25 cellular contexts compared by ENCODE assay signal in genomic region chr9:24090566-24090965, GRCh38.
DNase-seq lines count a peak whose midpoint lies in the region; TF ChIP-seq lines count a peak whose summit lies in the region.
"Had no signal": no experiment of that assay in that cellular context is flagged by ENCODE, and none has a peak within 500 bp of the region (broad histone marks: within the 10 kb centered on the region; RNA-seq: fewer than 3 reads in every experiment).

No MANE protein-coding gene starts in this region.

- no peaks in the 10 kb centered on the region for H3K36me3 Mint-ChIP-seq in endodermal cell (ENCODE audit: low read depth)
- H3K36me3 Mint-ChIP-seq: mesothelial cell of epicardium, naive B cell had no signal

- H3F3A ChIP-seq in OCI-LY1 (ENCODE audit: insufficient read depth, low read length) = no peaks in the 10 kb centered on the region

- H3K9me3 ChIP-seq in OCI-LY1 (ENCODE audit: low read length) (no peaks in the 10 kb centered on the region), endodermal cell (ENCODE audit: control insufficient read depth, low read length) (no peaks in the 10 kb centered on the region)
- H3K9me3 ChIP-seq: transverse colon had no signal

- H3K4me1 Mint-ChIP-seq in endodermal cell = no peaks in the 10 kb centered on the region
- H3K4me1 Mint-ChIP-seq: activated CD4-positive, alpha-beta memory T cell treated with anti-CD3 and anti-CD28 coated beads, Interleukin-2, amount 10 ng/mL, durations not matched to agents 7 days and 5 days; mesothelial cell of epicardium; naive B cell; T-helper 17 cell had no signal

- no peaks in the 10 kb centered on the region for H4K20me1 ChIP-seq in OCI-LY1 (ENCODE audit: insufficient read depth, low read length)
- H4K20me1 ChIP-seq: BLaER1 treated with 17β-estradiol and CSF1 and Interleukin-3, amounts not matched to agents 10 nM and 100 nM had no signal

- H3K4me1 ChIP-seq in OCI-LY1 (ENCODE audit: insufficient read depth, low read length, severe bottlenecking) = no peaks in the 10 kb centered on the region
- H3K4me1 ChIP-seq in endodermal cell (ENCODE audit: control insufficient read depth, insufficient read depth, low read length) = no peaks in the 10 kb centered on the region
- H3K4me1 ChIP-seq: BLaER1 treated with 17β-estradiol and CSF1 and Interleukin-3, amounts not matched to agents 10 nM and 100 nM; left ventricle myocardium inferior; transverse colon had no signal

- no peaks in the 10 kb centered on the region for H3K79me2 ChIP-seq in OCI-LY1 (ENCODE audit: insufficient read depth, low read length)

- 88 to 91% methylated on average over 6 of the region's 6 CpGs for WGBS in endodermal cell (ENCODE audit: insufficient coverage in 1 of 2, insufficient read length in 1 of 2), 2 experiments

- H3K4me3 Mint-ChIP-seq in endodermal cell = no peak overlapping the region
- H3K4me3 Mint-ChIP-seq: activated CD4-positive, alpha-beta memory T cell treated with anti-CD3 and anti-CD28 coated beads, Interleukin-2, amount 10 ng/mL, durations not matched to agents 7 days and 5 days; mesothelial cell of epicardium; naive B cell; T-helper 17 cell had no signal

- TF ChIP-seq CTCF in C4-2B (conservative IDR thresholded peaks at IDR 0.05) = peak; percentile 73
- TF ChIP-seq CTCF in OCI-LY1 (IDR thresholded peaks at IDR 0.05; ENCODE audit: low read length) = peak; percentile 48; the same call in 1 of the 2 replicates
- TF ChIP-seq CTCF in endodermal cell (conservative IDR thresholded peaks at IDR 0.05) = peak; percentile 40

- H3K27ac Mint-ChIP-seq in endodermal cell = no peak overlapping the region
- H3K27ac Mint-ChIP-seq: activated CD4-positive, alpha-beta memory T cell treated with anti-CD3 and anti-CD28 coated beads, Interleukin-2, amount 10 ng/mL, durations not matched to agents 7 days and 5 days; mesothelial cell of epicardium; naive B cell; T-helper 17 cell had no signal

- H3K27me3 ChIP-seq in OCI-LY1 (ENCODE audit: insufficient read depth, low read length) (no peaks in the 10 kb centered on the region), endodermal cell (ENCODE audit: control insufficient read depth, insufficient read depth, low read length, poor library complexity, severe bottlenecking) (no peaks in the 10 kb centered on the region)
- H3K27me3 ChIP-seq: BLaER1 treated with 17β-estradiol and CSF1 and Interleukin-3, amounts not matched to agents 10 nM and 100 nM; transverse colon had no signal

- no peak overlapping the region for H2AFZ ChIP-seq in OCI-LY1 (ENCODE audit: low read length)

- H3K36me3 ChIP-seq in OCI-LY1 (ENCODE audit: insufficient read depth, low read length) (no peaks in the 10 kb centered on the region), endodermal cell (ENCODE audit: control insufficient read depth, insufficient read depth, low read length) (no peaks in the 10 kb centered on the region)
- H3K36me3 ChIP-seq: BLaER1 treated with 17β-estradiol and CSF1 and Interleukin-3, amounts not matched to agents 10 nM and 100 nM; left ventricle myocardium inferior; transverse colon had no signal

- H3K4me3 ChIP-seq in OCI-LY1 (ENCODE audit: low read depth, low read length, poor library complexity, severe bottlenecking) = no peak overlapping the region
- no peak overlapping the region for H3K4me3 ChIP-seq in endodermal cell (ENCODE audit: low read length)
- H3K4me3 ChIP-seq: BLaER1 treated with 17β-estradiol and CSF1 and Interleukin-3, amounts not matched to agents 10 nM and 100 nM; left ventricle myocardium inferior; skin epidermis; transverse colon had no signal

- DNase-seq in H4 (ENCODE audit: low spot score) (peak; percentile 3), endodermal cell (no peak), ureter (ENCODE audit: low spot score) (no peak), GF-D8 (lab: John Stamatoyannopoulos, UW) (no peak), NCI-H1436 (lab: John Stamatoyannopoulos, UW) (no peak)
- DNase-seq: activated CD4-positive, alpha-beta memory T cell treated with anti-CD3 and anti-CD28 coated beads, Interleukin-2, amount 10 ng/mL, durations not matched to agents 7 days and 5 days; activated CD4-positive, alpha-beta T cell treated with anti-CD3 and anti-CD28 coated beads for 1 hour; activated CD8-positive, alpha-beta memory T cell treated with anti-CD3 and anti-CD28 coated beads, Interleukin-2, amount 50 U/mL, for 48 hours; activated naive CD4-positive, alpha-beta T cell treated with anti-CD3 and anti-CD28 coated beads, Interleukin-2, amount 50 U/mL, for 16 hours; amygdala; Kasumi-1; left ventricle myocardium inferior; naive B cell; NCI-H1930; NCI-H345; occipital lobe; stimulated activated CD4-positive, alpha-beta T cell treated with anti-CD3 and anti-CD28 coated beads, Interleukin-1b, Interleukin-23, amount 100 ng/mL, for 48 hours; T-helper 17 cell; transverse colon had no signal

- no peak overlapping the region for H3K4me2 ChIP-seq in OCI-LY1 (ENCODE audit: low read length)
- H3K4me2 ChIP-seq: BLaER1 treated with 17β-estradiol and CSF1 and Interleukin-3, amounts not matched to agents 10 nM and 100 nM had no signal

- no peak overlapping the region for H3K9ac ChIP-seq in OCI-LY1 (ENCODE audit: low read length)
- H3K9ac ChIP-seq in endodermal cell (ENCODE audit: extremely low read depth, low read length, poor library complexity, severe bottlenecking) = no peak overlapping the region
- H3K9ac ChIP-seq: BLaER1 treated with 17β-estradiol and CSF1 and Interleukin-3, amounts not matched to agents 10 nM and 100 nM had no signal

- H3K27me3 Mint-ChIP-seq in endodermal cell (ENCODE audit: insufficient read depth) = no peaks in the 10 kb centered on the region
- H3K27me3 Mint-ChIP-seq: activated CD4-positive, alpha-beta memory T cell treated with anti-CD3 and anti-CD28 coated beads, Interleukin-2, amount 10 ng/mL, durations not matched to agents 7 days and 5 days; naive B cell; T-helper 17 cell had no signal

- peaks cover 10% of the 10 kb centered on the region for H3K9me3 Mint-ChIP-seq in endodermal cell

- no peaks in the 10 kb centered on the region for H3K9me2 ChIP-seq in OCI-LY1 (ENCODE audit: low read depth, low read length)

- no peak overlapping the region for H3K27ac ChIP-seq in C4-2B
- H3K27ac ChIP-seq in OCI-LY1 (ENCODE audit: low read depth, low read length, poor library complexity, severe bottlenecking) = no peak overlapping the region
- H3K27ac ChIP-seq in endodermal cell (ENCODE audit: low read depth, low read length) = no peak overlapping the region
- H3K27ac ChIP-seq: BLaER1 treated with 17β-estradiol and CSF1 and Interleukin-3, amounts not matched to agents 10 nM and 100 nM; left ventricle myocardium inferior; RWPE1; skin epidermis; transverse colon had no signal
